Comparison of ENCODE assay signal across 18 cellular contexts in genomic region chrX:69055193-69055592, GRCh38.
A peak's percentile ranks its signal among the peaks of the same experiment; 100 is the strongest.
DNase-seq lines count a peak whose midpoint lies in the region; ATAC-seq, FAIRE-seq and TF ChIP-seq lines count a peak whose summit lies in the region.
"Had no signal": no experiment of that assay in that cellular context is flagged by ENCODE, and none has a peak within 500 bp of the region (broad histone marks: within the 10 kb centered on the region; RNA-seq: fewer than 3 reads in every experiment).

No MANE protein-coding gene starts in this region.

- H3K9me3 Mint-ChIP-seq in astrocyte (ENCODE audit: unreplicated experiment): no peaks in the 10 kb centered on the region
- H3K9me3 Mint-ChIP-seq: GM23338, IgD-negative memory B cell had no signal

- H3K27me3 ChIP-seq in astrocyte (ENCODE audit: insufficient read depth, low read length): no peaks in the 10 kb centered on the region
- no peaks in the 10 kb centered on the region for H3K27me3 ChIP-seq in lung (ENCODE audit: control insufficient read depth, insufficient read depth)
- H3K27me3 ChIP-seq in Karpas-422 (ENCODE audit: low read length): no peaks in the 10 kb centered on the region

- H3K9me2 ChIP-seq in Karpas-422 (replicated peaks; ENCODE audit: insufficient read depth, low read length): no peaks in the 10 kb centered on the region

- H3K4me1 Mint-ChIP-seq in astrocyte (ENCODE audit: low read depth, unreplicated experiment): peaks cover 2% of the 10 kb centered on the region
- H3K4me1 Mint-ChIP-seq: CD14-positive monocyte; CD4-positive, alpha-beta memory T cell; IgD-negative memory B cell had no signal

- H4K20me1 ChIP-seq in astrocyte (ENCODE audit: insufficient read depth, low read length) (no peaks in the 10 kb centered on the region), Karpas-422 (ENCODE audit: insufficient read depth, low read depth, low read length) (no peaks in the 10 kb centered on the region)
- H4K20me1 ChIP-seq: BLaER1 had no signal

- ATAC-seq in lung (ENCODE audit: insufficient read depth, low FRiP score): no peak
- ATAC-seq: GM23338, HCT116, HepG2 had no signal

- H3K4me3 Mint-ChIP-seq in astrocyte (ENCODE audit: unreplicated experiment): no peak overlapping the region
- H3K4me3 Mint-ChIP-seq: CD14-positive monocyte; CD4-positive, alpha-beta memory T cell; GM23338; IgD-negative memory B cell had no signal

- WGBS in lung, 2 donors: 88 to 97% methylated on average over 3 of the region's 3 CpGs

- H3K27ac ChIP-seq in astrocyte (ENCODE audit: low read depth, low read length) (no peak overlapping the region), lung (ENCODE audit: low read depth in 1 of 2, low read length in 1 of 2) (no peak overlapping the region), Karpas-422 (ENCODE audit: low read length) (no peak overlapping the region)
- H3K27ac ChIP-seq: BLaER1 had no signal

- no peaks in the 10 kb centered on the region for H3K36me3 ChIP-seq in astrocyte (ENCODE audit: insufficient read depth, low read length)
- no peaks in the 10 kb centered on the region for H3K36me3 ChIP-seq in lung (ENCODE audit: control insufficient read depth in 2 of 2, insufficient read depth in 2 of 2, low read length in 2 of 2)
- no peaks in the 10 kb centered on the region for H3K36me3 ChIP-seq in Karpas-422 (ENCODE audit: insufficient read depth, low read length)
- H3K36me3 ChIP-seq: BLaER1 had no signal

- H3K4me3 ChIP-seq in astrocyte (ENCODE audit: insufficient read depth, low read depth, low read length): no peak overlapping the region
- no peak overlapping the region for H3K4me3 ChIP-seq in lung
- H3K4me3 ChIP-seq in Karpas-422 (ENCODE audit: low read length): no peak overlapping the region
- H3K4me3 ChIP-seq: BLaER1, GM23338 had no signal

- no peaks in the 10 kb centered on the region for H3K79me2 ChIP-seq in astrocyte (ENCODE audit: insufficient read depth, low read length)
- no peaks in the 10 kb centered on the region for H3K79me2 ChIP-seq in Karpas-422 (ENCODE audit: low read length)

- DNase-seq in ELF-1 (ENCODE audit: low read depth, low spot score) (peak; percentile 0), astrocyte (ENCODE audit: low read depth) (no peak), lung (ENCODE audit: low spot score) (peak; percentile 15), ureter (ENCODE audit: low spot score) (peak; percentile 22), GM19240 (ENCODE audit: insufficient read length, low spot score) (no peak), Karpas-422 (no peak), NCI-H2029 (lab: John Stamatoyannopoulos, UW) (no peak)
- DNase-seq: 8988T; CD4-positive, alpha-beta memory T cell; DMS79 treated with DMSO at 0.1 percent for 48 hours had no signal

- TF ChIP-seq CTCF in astrocyte (IDR thresholded peaks at IDR 0.05; ENCODE audit: insufficient read depth, low read depth, low read length): no peak
- no peak for TF ChIP-seq CTCF in lung (IDR thresholded peaks at IDR 0.05; ENCODE audit: control extremely low read depth, extremely low read depth)

- H3K4me2 ChIP-seq in astrocyte (ENCODE audit: low read length) (no peak overlapping the region), Karpas-422 (ENCODE audit: low read depth, low read length, poor library complexity, severe bottlenecking) (no peak overlapping the region)
- H3K4me2 ChIP-seq: BLaER1, GM23338 had no signal

- H3K4me1 ChIP-seq in astrocyte (ENCODE audit: insufficient read depth, low read length): no peaks in the 10 kb centered on the region
- H3K4me1 ChIP-seq in lung (ENCODE audit: control insufficient read depth in 2 of 2, insufficient read depth in 2 of 2, low read length in 2 of 2): no peaks in the 10 kb centered on the region
- no peaks in the 10 kb centered on the region for H3K4me1 ChIP-seq in Karpas-422 (ENCODE audit: low read length)

- H3K27me3 Mint-ChIP-seq in astrocyte (ENCODE audit: low read depth, unreplicated experiment): peaks cover 1% of the 10 kb centered on the region
- H3K27me3 Mint-ChIP-seq: CD4-positive, alpha-beta memory T cell; IgD-negative memory B cell had no signal

- FAIRE-seq in astrocyte (lab: Jason Lieb, UNC): peak; percentile 29
- FAIRE-seq: GM12891, H54, HepG2 had no signal

- no peaks in the 10 kb centered on the region for H3K36me3 Mint-ChIP-seq in astrocyte (ENCODE audit: low read depth, unreplicated experiment)
- H3K36me3 Mint-ChIP-seq: CD14-positive monocyte; CD4-positive, alpha-beta memory T cell; IgD-negative memory B cell had no signal

- H3K9ac ChIP-seq in astrocyte (ENCODE audit: low read length): no peak overlapping the region
- H3K9ac ChIP-seq in Karpas-422 (ENCODE audit: low read length): no peak overlapping the region
- H3K9ac ChIP-seq: BLaER1 had no signal

- H3K27ac Mint-ChIP-seq in astrocyte (ENCODE audit: unreplicated experiment): no peak overlapping the region
- H3K27ac Mint-ChIP-seq: CD14-positive monocyte; CD4-positive, alpha-beta memory T cell; GM23338; IgD-negative memory B cell had no signal

- no peaks in the 10 kb centered on the region for H3K9me3 ChIP-seq in astrocyte (ENCODE audit: insufficient read depth, low read depth, low read length)
- peaks cover 0 to 6% of the 10 kb centered on the region in 2 donors for H3K9me3 ChIP-seq in lung (ENCODE audit: control insufficient read depth in 2 of 2, insufficient read depth in 1 of 2, low read length in 1 of 2)
- no peaks in the 10 kb centered on the region for H3K9me3 ChIP-seq in Karpas-422 (ENCODE audit: low read length)
- H3K9me3 ChIP-seq: BLaER1 had no signal

- H2AFZ ChIP-seq in astrocyte (ENCODE audit: low read depth, low read length) (no peak overlapping the region), Karpas-422 (ENCODE audit: low read length) (no peak overlapping the region)
- H2AFZ ChIP-seq: GM23338 had no signal

Comparison
In these comparisons a context has a peak if more than half of its experiments do, and no peak if none do; other contexts are left out.
1. DNase-seq: peak in ELF-1 (single experiment), lung (single experiment) and ureter (single experiment); none in astrocyte (single experiment), GM19240 (single experiment), Karpas-422 (single experiment) and NCI-H2029 (single experiment).